1 cellular context compared by ENCODE assay signal in the genomic region with DNA sequence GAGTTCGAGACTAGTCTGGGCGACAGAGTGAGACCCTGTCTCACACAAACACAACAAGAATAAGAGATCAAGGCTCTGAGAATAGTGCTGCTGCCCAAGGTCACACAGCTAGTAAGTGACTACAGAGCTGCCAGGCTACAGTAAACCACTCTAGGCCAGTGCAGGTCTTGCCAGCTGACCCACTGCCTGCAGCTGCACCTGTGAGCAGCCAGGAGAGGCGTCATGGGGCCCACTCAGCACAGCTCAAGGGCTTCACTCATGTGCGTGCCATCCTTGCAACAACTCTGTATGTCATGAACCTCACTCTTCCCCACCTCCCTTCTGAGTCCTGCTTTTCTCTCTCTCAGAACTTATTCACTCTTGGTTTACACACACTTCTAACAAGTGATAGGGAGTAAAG.
TF ChIP-seq lines count a peak whose summit lies in the region.

No MANE protein-coding gene starts in this region.

TF ChIP-seq in IMR-90, 13 proteins besides CTCF, POLR2A, EP300 and RAD21:
- TF ChIP-seq MAFK (IDR thresholded peaks at IDR 0.05; ENCODE audit: low read depth, low read length) (no peak), MAZ (IDR thresholded peaks at IDR 0.05; ENCODE audit: borderline replicate concordance, low read depth, low read length) (no peak), RFX5 (IDR thresholded peaks at IDR 0.05; ENCODE audit: low read depth, low read length) (no peak), MXI1 (IDR thresholded peaks at IDR 0.05; ENCODE audit: borderline replicate concordance, low read depth, low read length) (no peak), FOS (IDR thresholded peaks at IDR 0.05; ENCODE audit: low read depth, low read length) (no peak), BHLHE40 (IDR thresholded peaks at IDR 0.05; ENCODE audit: low read depth, low read length) (no peak), NFE2L2 (IDR thresholded peaks at IDR 0.05; ENCODE audit: low read depth, low read length) (no peak), RCOR1 (IDR thresholded peaks at IDR 0.05; ENCODE audit: insufficient replicate concordance, low read length) (no peak), USF2 (IDR thresholded peaks at IDR 0.05; ENCODE audit: low read depth, low read length) (no peak), ELK1 (IDR thresholded peaks at IDR 0.05; ENCODE audit: borderline replicate concordance, low read depth, low read length) (no peak), CEBPB (IDR thresholded peaks at IDR 0.05; ENCODE audit: low read depth, low read length) (no peak)
